In the genomic region with DNA sequence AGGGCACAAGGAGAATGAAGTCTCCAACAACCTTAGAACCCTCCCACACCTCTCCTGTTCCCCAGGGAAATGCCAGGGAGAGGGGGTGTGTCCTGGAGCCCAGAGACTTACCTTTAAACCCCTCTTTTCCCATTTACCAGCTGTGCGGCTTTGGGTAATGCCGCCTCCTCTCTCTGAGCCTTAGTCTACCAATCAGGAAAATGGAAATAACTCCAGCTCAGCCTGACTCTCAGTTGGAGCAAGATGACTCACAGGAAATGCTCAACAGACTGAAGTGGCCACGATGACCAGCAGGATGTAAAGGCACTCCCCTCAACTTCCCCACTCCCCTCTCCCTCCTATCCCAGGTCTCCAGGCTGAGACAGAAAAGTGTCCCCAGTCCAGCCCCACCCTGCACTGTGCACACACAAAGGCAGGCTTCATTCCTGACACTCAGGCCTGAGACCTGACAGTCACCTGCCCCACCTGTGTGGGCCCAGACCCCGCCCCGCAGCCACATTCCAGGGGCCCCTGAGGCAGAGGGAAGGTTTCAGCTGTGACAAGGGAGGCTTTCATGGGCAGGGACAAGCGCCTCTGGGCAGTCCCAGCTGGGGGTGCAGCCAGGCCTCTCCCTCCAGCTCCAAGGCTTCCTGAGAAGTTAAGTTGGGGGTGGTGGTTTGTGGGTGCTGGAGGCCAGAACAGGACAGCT, we compare ENCODE assay signal across 1 cellular context.
TF ChIP-seq lines count a peak whose summit lies in the region.

No MANE protein-coding gene starts in this region.

TF ChIP-seq in SK-N-SH, 30 proteins besides CTCF, POLR2A, EP300 and RAD21:
- no peak for TF ChIP-seq FOXM1 (IDR thresholded peaks at IDR 0.05; ENCODE audit: low read depth)
- 0 out of 2 replicates have a peak, but pooled peaks have one; percentile 30 for TF ChIP-seq RXRA (IDR thresholded peaks at IDR 0.05; ENCODE audit: borderline replicate concordance, low read depth)
- TF ChIP-seq TEAD4 (IDR thresholded peaks at IDR 0.05; ENCODE audit: borderline replicate concordance, insufficient read depth): no peak
- TF ChIP-seq, protein P1, sequence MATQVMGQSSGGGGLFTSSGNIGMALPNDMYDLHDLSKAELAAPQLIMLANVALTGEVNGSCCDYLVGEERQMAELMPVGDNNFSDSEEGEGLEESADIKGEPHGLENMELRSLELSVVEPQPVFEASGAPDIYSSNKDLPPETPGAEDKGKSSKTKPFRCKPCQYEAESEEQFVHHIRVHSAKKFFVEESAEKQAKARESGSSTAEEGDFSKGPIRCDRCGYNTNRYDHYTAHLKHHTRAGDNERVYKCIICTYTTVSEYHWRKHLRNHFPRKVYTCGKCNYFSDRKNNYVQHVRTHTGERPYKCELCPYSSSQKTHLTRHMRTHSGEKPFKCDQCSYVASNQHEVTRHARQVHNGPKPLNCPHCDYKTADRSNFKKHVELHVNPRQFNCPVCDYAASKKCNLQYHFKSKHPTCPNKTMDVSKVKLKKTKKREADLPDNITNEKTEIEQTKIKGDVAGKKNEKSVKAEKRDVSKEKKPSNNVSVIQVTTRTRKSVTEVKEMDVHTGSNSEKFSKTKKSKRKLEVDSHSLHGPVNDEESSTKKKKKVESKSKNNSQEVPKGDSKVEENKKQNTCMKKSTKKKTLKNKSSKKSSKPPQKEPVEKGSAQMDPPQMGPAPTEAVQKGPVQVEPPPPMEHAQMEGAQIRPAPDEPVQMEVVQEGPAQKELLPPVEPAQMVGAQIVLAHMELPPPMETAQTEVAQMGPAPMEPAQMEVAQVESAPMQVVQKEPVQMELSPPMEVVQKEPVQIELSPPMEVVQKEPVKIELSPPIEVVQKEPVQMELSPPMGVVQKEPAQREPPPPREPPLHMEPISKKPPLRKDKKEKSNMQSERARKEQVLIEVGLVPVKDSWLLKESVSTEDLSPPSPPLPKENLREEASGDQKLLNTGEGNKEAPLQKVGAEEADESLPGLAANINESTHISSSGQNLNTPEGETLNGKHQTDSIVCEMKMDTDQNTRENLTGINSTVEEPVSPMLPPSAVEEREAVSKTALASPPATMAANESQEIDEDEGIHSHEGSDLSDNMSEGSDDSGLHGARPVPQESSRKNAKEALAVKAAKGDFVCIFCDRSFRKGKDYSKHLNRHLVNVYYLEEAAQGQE (IDR thresholded peaks at IDR 0.05; ENCODE audit: low read depth, low read length): no peak
- TF ChIP-seq GABPA (IDR thresholded peaks at IDR 0.05; ENCODE audit: low read depth): peak; percentile 49; the same call in 1 of the 2 replicates
- peak; percentile 59; the same call in 1 of the 2 replicates for TF ChIP-seq TCF12 (IDR thresholded peaks at IDR 0.05)
- TF ChIP-seq MXI1 (IDR thresholded peaks at IDR 0.05; ENCODE audit: low read depth, low read length): no peak
- peak; percentile 84; the same call in 1 of the 2 replicates for TF ChIP-seq FOSL2 (IDR thresholded peaks at IDR 0.05; ENCODE audit: borderline replicate concordance, low read depth)
- TF ChIP-seq FOXJ3 (CRISPR knock-in tag; IDR thresholded peaks at IDR 0.05): 0 out of 2 replicates have a peak, but pooled peaks have one; percentile 1
- TF ChIP-seq RCOR1 (IDR thresholded peaks at IDR 0.05; ENCODE audit: low read length): no peak
- no peak for TF ChIP-seq YY1 (IDR thresholded peaks at IDR 0.05; ENCODE audit: low read depth)
- peak; percentile 21; the same call in 1 of the 2 replicates for TF ChIP-seq NFIC (IDR thresholded peaks at IDR 0.05; ENCODE audit: borderline replicate concordance)
- TF ChIP-seq, protein P2, sequence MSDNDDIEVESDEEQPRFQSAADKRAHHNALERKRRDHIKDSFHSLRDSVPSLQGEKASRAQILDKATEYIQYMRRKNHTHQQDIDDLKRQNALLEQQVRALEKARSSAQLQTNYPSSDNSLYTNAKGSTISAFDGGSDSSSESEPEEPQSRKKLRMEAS (IDR thresholded peaks at IDR 0.05; ENCODE audit: low read depth): peak; percentile 74; the same call in 1 of the 2 replicates
